Comparison of ENCODE assay signal across 9 cellular contexts in the genomic region with DNA sequence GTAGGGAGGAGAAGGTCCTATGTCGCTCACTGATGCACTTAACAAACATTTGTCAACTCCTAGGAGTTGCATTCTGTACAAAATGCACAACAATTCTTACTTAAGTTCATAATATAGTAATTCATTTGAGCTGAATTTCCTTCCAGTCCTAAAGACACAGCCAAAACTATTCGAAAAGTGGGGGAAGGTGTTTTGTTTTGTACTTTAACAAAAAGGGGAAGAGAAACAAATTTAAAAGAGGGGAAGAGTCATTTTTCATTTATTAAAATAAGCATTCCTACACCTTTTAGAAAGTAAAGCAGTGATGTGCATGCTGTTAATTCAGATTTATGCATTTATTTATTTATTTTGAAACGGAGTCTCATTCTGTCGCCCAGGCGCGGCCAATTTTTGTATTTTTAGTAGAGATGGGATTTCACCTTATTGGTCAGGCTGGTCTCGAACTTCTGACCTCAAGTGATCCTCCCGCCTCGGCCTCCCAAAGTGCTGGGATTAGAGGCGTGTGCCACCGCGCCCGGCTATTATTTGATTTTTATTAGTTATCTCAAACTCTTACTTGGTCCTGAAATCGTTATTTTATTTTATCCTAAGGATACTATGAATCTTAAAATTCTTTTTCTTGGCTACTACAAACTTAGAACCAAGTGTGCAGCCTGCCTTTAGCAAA. TPM values are rescaled to one million over a fixed set of nuclear protein-coding genes. Genes with fewer than 3 reads are reported as not detected.
DNase-seq lines count a peak whose midpoint lies in the region; ATAC-seq and TF ChIP-seq lines count a peak whose summit lies in the region.
"Had no signal": no experiment of that assay in that cellular context is flagged by ENCODE, and none has a peak within 500 bp of the region (broad histone marks: within the 10 kb centered on the region; RNA-seq: fewer than 3 reads in every experiment).

No MANE protein-coding gene starts in this region.

- H3K27ac ChIP-seq in SU-DHL-6 (ENCODE audit: low read depth, low read length) (no peak overlapping the region), iPS-18a (ENCODE audit: low read length) (no peak overlapping the region), Peyer's patch (peak overlapping the region in 2 of 4 donors; percentile 89 to 90)

- peaks cover 16% of the 10 kb centered on the region for H3K4me1 ChIP-seq in iPS-18a (ENCODE audit: control insufficient read depth, low read depth, low read length)
- H3K4me1 ChIP-seq in Peyer's patch, result peaks cover 0 to 16% (median 4%) of the 10 kb centered on the region in 4 donors

- H3K9me3 ChIP-seq in SU-DHL-6 (ENCODE audit: insufficient read depth, low read length), result no peaks in the 10 kb centered on the region
- H3K9me3 ChIP-seq in iPS-18a (ENCODE audit: control insufficient read depth, low read depth, low read length), result no peaks in the 10 kb centered on the region
- H3K9me3 ChIP-seq in Peyer's patch, result no peaks in the 10 kb centered on the region

- peaks cover 7% of the 10 kb centered on the region; the same call in 1 of the 2 replicates for H3F3A ChIP-seq in SU-DHL-6 (ENCODE audit: insufficient read depth)

- no peaks in the 10 kb centered on the region for H3K9me2 ChIP-seq in SU-DHL-6 (replicated peaks; ENCODE audit: insufficient read depth, low read length)

- no peaks in the 10 kb centered on the region for H3K9me3 Mint-ChIP-seq in activated T-cell treated with anti-CD3 and anti-CD28 coated beads, Interleukin-2, amount 50 U/mL, for 4 hours
- H3K9me3 Mint-ChIP-seq in stimulated activated memory B cell treated with anti-CD40 and anti-IgM and Interleukin-4, amounts not matched to agents 10 μg/mL and 1 μg/mL and 100 μg/mL, for 72 hours, result no peaks in the 10 kb centered on the region

- H4K20me1 ChIP-seq in SU-DHL-6 (ENCODE audit: low read depth, low read length), result peaks cover 13% of the 10 kb centered on the region; the same call in 1 of the 2 replicates

- H3K36me3 ChIP-seq in SU-DHL-6 (ENCODE audit: low read length) (peaks cover 4% of the 10 kb centered on the region; the same call in 1 of the 2 replicates), iPS-18a (ENCODE audit: control insufficient read depth, low read depth, low read length) (no peaks in the 10 kb centered on the region), Peyer's patch (no peaks in the 10 kb centered on the region)

- TF ChIP-seq CTCF in SU-DHL-6 (IDR thresholded peaks at IDR 0.05; ENCODE audit: insufficient read depth, low read length, poor library complexity, severe bottlenecking) (no peak), Peyer's patch (IDR thresholded peaks at IDR 0.05) (no peak)

- H3K4me1 Mint-ChIP-seq in activated T-cell treated with anti-CD3 and anti-CD28 coated beads, Interleukin-2, amount 50 U/mL, for 4 hours (ENCODE audit: low read depth), result peaks cover 32% of the 10 kb centered on the region
- H3K4me1 Mint-ChIP-seq in stimulated activated memory B cell treated with anti-CD40 and anti-IgM and Interleukin-4, amounts not matched to agents 10 μg/mL and 1 μg/mL and 100 μg/mL, for 72 hours, result peaks cover 26% of the 10 kb centered on the region

- peak overlapping the region; percentile 100 for H3K27ac Mint-ChIP-seq in stimulated activated memory B cell treated with anti-CD40 and anti-IgM and Interleukin-4, amounts not matched to agents 10 μg/mL and 1 μg/mL and 100 μg/mL, for 72 hours

- TF ChIP-seq POLR2A in Peyer's patch (IDR thresholded peaks at IDR 0.05), result no peak

- H3K27me3 ChIP-seq in SU-DHL-6 (ENCODE audit: low read length), result no peaks in the 10 kb centered on the region
- H3K27me3 ChIP-seq in iPS-18a (ENCODE audit: control insufficient read depth, insufficient read depth, low read length), result no peaks in the 10 kb centered on the region
- no peaks in the 10 kb centered on the region for H3K27me3 ChIP-seq in Peyer's patch

- peak overlapping the region; percentile 96 for H2AFZ ChIP-seq in SU-DHL-6 (ENCODE audit: low read depth, low read length, severe bottlenecking)

- no peak for ATAC-seq in activated T-cell treated with anti-CD3 and anti-CD28 coated beads, Interleukin-2, amount 50 U/mL, for 4 hours
- ATAC-seq in stimulated activated memory B cell treated with anti-CD40 and anti-IgM and Interleukin-4, amounts not matched to agents 10 μg/mL and 1 μg/mL and 100 μg/mL, for 72 hours, result no peak
- no peak for ATAC-seq in HG03097 (IDR thresholded peaks at IDR 0.05; ENCODE audit: low FRiP score, unreplicated experiment)

- peaks cover 3% of the 10 kb centered on the region for H3K36me3 Mint-ChIP-seq in activated T-cell treated with anti-CD3 and anti-CD28 coated beads, Interleukin-2, amount 50 U/mL, for 4 hours (ENCODE audit: insufficient read depth)
- H3K36me3 Mint-ChIP-seq in stimulated activated memory B cell treated with anti-CD40 and anti-IgM and Interleukin-4, amounts not matched to agents 10 μg/mL and 1 μg/mL and 100 μg/mL, for 72 hours, result peaks cover 10% of the 10 kb centered on the region

- no peaks in the 10 kb centered on the region for H3K27me3 Mint-ChIP-seq in activated T-cell treated with anti-CD3 and anti-CD28 coated beads, Interleukin-2, amount 50 U/mL, for 4 hours (ENCODE audit: low read depth)
- no peaks in the 10 kb centered on the region for H3K27me3 Mint-ChIP-seq in stimulated activated memory B cell treated with anti-CD40 and anti-IgM and Interleukin-4, amounts not matched to agents 10 μg/mL and 1 μg/mL and 100 μg/mL, for 72 hours

- H3K9ac ChIP-seq in SU-DHL-6 (ENCODE audit: low read length) (peak overlapping the region; percentile 81; the same call in 1 of the 2 replicates), iPS-18a (ENCODE audit: low read length) (peak overlapping the region; percentile 99)

- peaks cover 25% of the 10 kb centered on the region for H3K79me2 ChIP-seq in SU-DHL-6 (ENCODE audit: insufficient read depth, low read length)

- peak overlapping the region; percentile 94 for H3K4me2 ChIP-seq in SU-DHL-6 (ENCODE audit: low read depth, low read length, poor library complexity, severe bottlenecking)

- peak overlapping the region; percentile 88 for H3K4me3 ChIP-seq in SU-DHL-6 (ENCODE audit: insufficient read depth, low read length, poor library complexity, severe bottlenecking)
- H3K4me3 ChIP-seq in iPS-18a (ENCODE audit: low read length), result peak overlapping the region; percentile 95
- peak overlapping the region in 1 of 4 donors; percentile 79 for H3K4me3 ChIP-seq in Peyer's patch

- peak overlapping the region; percentile 98 for H3K4me3 Mint-ChIP-seq in activated T-cell treated with anti-CD3 and anti-CD28 coated beads, Interleukin-2, amount 50 U/mL, for 4 hours
- peak overlapping the region; percentile 6 for H3K4me3 Mint-ChIP-seq in stimulated activated memory B cell treated with anti-CD40 and anti-IgM and Interleukin-4, amounts not matched to agents 10 μg/mL and 1 μg/mL and 100 μg/mL, for 72 hours

- no peak for DNase-seq in activated T-cell treated with anti-CD3 and anti-CD28 coated beads, Interleukin-2, amount 50 U/mL, for 4 hours
- DNase-seq in activated T-cell treated with anti-CD3 and anti-CD28 coated beads, Interleukin-2, amount 50 U/mL, for 1 hour, result no peak
- no peak for DNase-seq in Peyer's patch
- no peak for DNase-seq in SHP77 (lab: John Stamatoyannopoulos, UW)
- DNase-seq: activated CD4-positive, alpha-beta T cell treated with anti-CD3 and anti-CD28 coated beads for 1 hour had no signal

RNA-seq across cellular contexts. Expression of a gene that starts 1.1 kb away (rescaled TPM):
- total RNA-seq in activated T-cell treated with anti-CD3 and anti-CD28 coated beads, Interleukin-2, amount 50 U/mL, for 4 hours, result 10 to 100 TPM; 12.2 to 14.5 (median 14.2) TPM
- total RNA-seq in Peyer's patch, result 10 to 100 TPM in 3 of 4 donors, 1 to 10 TPM in 1; 10.0 to 11.6 (median 11.4) TPM

RNA-seq across cellular contexts. Expression of a gene that starts 39.7 kb away (rescaled TPM):
- total RNA-seq in activated T-cell treated with anti-CD3 and anti-CD28 coated beads, Interleukin-2, amount 50 U/mL, for 4 hours, result 1 to 10 TPM; 1.4 to 2.9 (median 1.5) TPM
- 10 to 100 TPM in 1 of 4 donors, 1 to 10 TPM in 3; 5.8 to 10.7 (median 8.7) TPM for total RNA-seq in Peyer's patch
